ENCODE assay signal across 1 cellular context in the genomic region with DNA sequence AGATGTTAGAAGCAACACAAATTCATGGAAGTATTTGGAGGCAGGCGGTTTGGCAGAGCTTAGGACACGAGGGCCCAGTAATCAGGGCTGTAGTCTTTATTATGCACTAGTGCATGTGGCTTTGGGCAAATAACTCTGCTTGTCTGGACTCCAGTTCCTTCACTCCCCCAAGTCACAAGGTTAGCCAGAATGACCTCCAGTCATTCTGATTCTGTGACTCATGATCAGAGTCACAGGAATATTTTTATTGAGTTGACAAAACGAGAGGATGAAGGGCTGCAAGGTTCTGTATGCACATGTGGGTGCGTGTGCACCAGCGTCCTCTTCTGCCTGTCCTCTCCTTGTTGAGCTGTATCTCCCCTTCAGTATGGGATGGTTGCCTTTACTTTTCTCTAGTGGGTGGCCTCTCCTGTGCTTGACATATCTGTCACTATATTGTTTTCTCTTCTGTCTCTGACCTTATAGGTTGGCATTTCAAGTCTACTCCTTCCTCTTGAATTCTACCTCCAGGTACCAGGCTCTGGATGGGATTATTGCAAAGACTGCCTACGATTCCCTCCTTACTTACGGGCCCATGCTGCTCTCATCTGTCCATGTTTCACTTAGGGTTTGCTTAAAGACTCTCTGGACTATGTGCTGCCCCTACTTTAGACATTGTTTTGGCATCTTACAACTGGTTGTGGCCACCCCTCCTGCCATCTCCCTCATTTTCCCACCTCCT.
TF ChIP-seq lines count a peak whose summit lies in the region.

No MANE protein-coding gene starts in this region.

TF ChIP-seq in WTC11, 78 proteins besides CTCF, POLR2A, EP300 and RAD21 (continued from another document):
- TF ChIP-seq, protein P1, sequence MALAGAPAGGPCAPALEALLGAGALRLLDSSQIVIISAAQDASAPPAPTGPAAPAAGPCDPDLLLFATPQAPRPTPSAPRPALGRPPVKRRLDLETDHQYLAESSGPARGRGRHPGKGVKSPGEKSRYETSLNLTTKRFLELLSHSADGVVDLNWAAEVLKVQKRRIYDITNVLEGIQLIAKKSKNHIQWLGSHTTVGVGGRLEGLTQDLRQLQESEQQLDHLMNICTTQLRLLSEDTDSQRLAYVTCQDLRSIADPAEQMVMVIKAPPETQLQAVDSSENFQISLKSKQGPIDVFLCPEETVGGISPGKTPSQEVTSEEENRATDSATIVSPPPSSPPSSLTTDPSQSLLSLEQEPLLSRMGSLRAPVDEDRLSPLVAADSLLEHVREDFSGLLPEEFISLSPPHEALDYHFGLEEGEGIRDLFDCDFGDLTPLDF (CRISPR knock-in tag; IDR thresholded peaks at IDR 0.05): no peak
- TF ChIP-seq, protein P2, sequence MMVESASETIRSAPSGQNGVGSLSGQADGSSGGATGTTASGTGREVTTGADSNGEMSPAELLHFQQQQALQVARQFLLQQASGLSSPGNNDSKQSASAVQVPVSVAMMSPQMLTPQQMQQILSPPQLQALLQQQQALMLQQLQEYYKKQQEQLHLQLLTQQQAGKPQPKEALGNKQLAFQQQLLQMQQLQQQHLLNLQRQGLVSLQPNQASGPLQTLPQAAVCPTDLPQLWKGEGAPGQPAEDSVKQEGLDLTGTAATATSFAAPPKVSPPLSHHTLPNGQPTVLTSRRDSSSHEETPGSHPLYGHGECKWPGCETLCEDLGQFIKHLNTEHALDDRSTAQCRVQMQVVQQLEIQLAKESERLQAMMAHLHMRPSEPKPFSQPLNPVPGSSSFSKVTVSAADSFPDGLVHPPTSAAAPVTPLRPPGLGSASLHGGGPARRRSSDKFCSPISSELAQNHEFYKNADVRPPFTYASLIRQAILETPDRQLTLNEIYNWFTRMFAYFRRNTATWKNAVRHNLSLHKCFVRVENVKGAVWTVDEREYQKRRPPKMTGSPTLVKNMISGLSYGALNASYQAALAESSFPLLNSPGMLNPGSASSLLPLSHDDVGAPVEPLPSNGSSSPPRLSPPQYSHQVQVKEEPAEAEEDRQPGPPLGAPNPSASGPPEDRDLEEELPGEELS (CRISPR knock-in tag; IDR thresholded peaks at IDR 0.05): no peak
